In the genomic region with DNA sequence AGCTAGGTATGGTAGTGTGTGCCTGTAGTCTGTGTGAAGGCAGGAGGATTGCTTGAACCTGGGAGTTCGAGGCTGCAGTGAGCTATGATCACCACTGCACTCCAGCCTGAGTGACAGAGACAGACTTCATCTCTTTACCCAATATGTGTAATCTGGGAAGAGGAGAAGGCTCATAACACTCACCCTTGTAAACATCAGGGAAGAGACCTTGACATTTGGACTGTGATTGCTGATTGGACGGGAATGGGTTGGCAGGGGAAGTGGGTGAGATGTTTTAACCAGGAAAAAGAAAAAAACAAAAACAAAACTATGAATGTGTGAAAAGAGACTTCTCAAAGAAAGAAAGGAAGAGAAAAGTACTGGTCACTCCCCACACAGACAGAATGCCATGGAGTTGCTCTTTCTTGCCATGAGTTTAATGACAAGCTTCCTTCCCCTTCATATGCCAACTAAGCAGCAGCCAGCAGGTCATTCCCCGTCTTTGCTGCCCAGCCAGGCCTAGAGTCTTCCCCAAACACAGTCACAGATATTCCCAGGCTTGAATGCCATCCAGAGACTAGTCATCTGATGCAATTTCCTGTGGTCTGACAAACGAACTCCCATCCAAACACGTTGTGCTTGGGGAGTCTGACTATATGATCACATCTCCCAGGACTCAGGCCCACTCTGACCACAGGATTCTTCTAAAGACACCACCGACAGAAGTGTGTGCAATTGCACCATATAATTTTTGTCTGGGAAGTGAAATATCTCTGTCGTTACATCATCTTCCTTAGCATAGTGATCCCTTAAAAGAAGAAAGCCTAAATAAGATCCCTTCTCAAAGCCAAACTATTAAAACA, we compare ENCODE assay signal across 8 cellular contexts. TPM values are rescaled to one million over a fixed set of nuclear protein-coding genes. Genes with fewer than 3 reads are reported as not detected.
A peak's percentile ranks its signal among the peaks of the same experiment; 100 is the strongest.
DNase-seq lines count a peak whose midpoint lies in the region; ATAC-seq, FAIRE-seq and TF ChIP-seq lines count a peak whose summit lies in the region.

No MANE protein-coding gene starts in this region.

- H3K36me3 ChIP-seq in BLaER1 (no peaks in the 10 kb centered on the region), bronchial epithelial cell (ENCODE audit: control insufficient read depth, insufficient read depth, low read length) (no peaks in the 10 kb centered on the region), left lung (no peaks in the 10 kb centered on the region), suprapubic skin (no peaks in the 10 kb centered on the region)

- H3K9me3 ChIP-seq in BLaER1: no peaks in the 10 kb centered on the region
- no peaks in the 10 kb centered on the region for H3K9me3 ChIP-seq in left lung
- H3K9me3 ChIP-seq in suprapubic skin: no peaks in the 10 kb centered on the region

- H4K20me1 ChIP-seq in BLaER1: no peaks in the 10 kb centered on the region

- no peak for TF ChIP-seq EP300 in suprapubic skin (IDR thresholded peaks at IDR 0.05)

- H3K27me3 ChIP-seq in BLaER1: no peaks in the 10 kb centered on the region
- no peaks in the 10 kb centered on the region for H3K27me3 ChIP-seq in bronchial epithelial cell (ENCODE audit: control insufficient read depth, insufficient read depth, low read length)
- H3K27me3 ChIP-seq in left lung: no peaks in the 10 kb centered on the region
- no peaks in the 10 kb centered on the region for H3K27me3 ChIP-seq in suprapubic skin

- H3K4me1 ChIP-seq in BLaER1 (peaks cover 46% of the 10 kb centered on the region), left lung (peaks cover 12 to 54% of the 10 kb centered on the region in 2 donors), suprapubic skin (peaks cover 44% of the 10 kb centered on the region)

- H3K27ac ChIP-seq in BLaER1 (peak overlapping the region; percentile 69; the same call in 1 of the 2 replicates), left lung (peak overlapping the region; percentile 81 to 85), suprapubic skin (peak overlapping the region; percentile 88)

- 39% methylated on average over 7 of the region's 7 CpGs for WGBS in suprapubic skin

- H3K9ac ChIP-seq in BLaER1: peak overlapping the region; percentile 31; the same call in 1 of the 2 replicates

- peak; percentile 71 for ATAC-seq in left lung
- ATAC-seq in GM21825 (IDR thresholded peaks at IDR 0.05; ENCODE audit: unreplicated experiment): no peak

- DNase-seq in NCI-H460 (ENCODE audit: extremely low read depth, low read depth) (peak; percentile 9), bronchial epithelial cell (ENCODE audit: low read depth) (peak; percentile 93), left lung (peak in 1 of 2 donors; percentile 58), suprapubic skin (ENCODE audit: low spot score in 2 of 2) (peak in 1 of 2 donors; percentile 77), NCI-H1436 treated with DMSO at 0.1 percent for 48 hours (lab: John Stamatoyannopoulos, UW) (no peak), DMS79 treated with DMSO at 0.1 percent for 48 hours (lab: John Stamatoyannopoulos, UW) (no peak)

- TF ChIP-seq POLR2A in suprapubic skin (IDR thresholded peaks at IDR 0.05): no peak

- no peak for TF ChIP-seq CTCF in bronchial epithelial cell (IDR thresholded peaks at IDR 0.05; ENCODE audit: insufficient read depth, low read length, severe bottlenecking)
- no peak for TF ChIP-seq CTCF in left lung (IDR thresholded peaks at IDR 0.05)
- no peak for TF ChIP-seq CTCF in suprapubic skin (IDR thresholded peaks at IDR 0.05)

- H3K4me2 ChIP-seq in BLaER1: peak overlapping the region; percentile 68

- H3K4me3 ChIP-seq in BLaER1 (no peak overlapping the region), bronchial epithelial cell (ENCODE audit: low read depth, low read length) (no peak overlapping the region), left lung (no peak overlapping the region), suprapubic skin (no peak overlapping the region)

- no peak for FAIRE-seq in bronchial epithelial cell (lab: Jason Lieb, UNC)

- intact Hi-C loops in left lung (cut with DNase I): no loop called here

RNA-seq across cellular contexts. Expression of gene XAF1, which starts 3.6 kb away (rescaled TPM):
- 0.12 TPM in 1 of 2 replicates, not detected in the other for total RNA-seq in NCI-H460 (2014; rRNA removed; shearing (Covaris generic))
- polyA plus RNA-seq in NCI-H460 (2014; cell fraction: nucleus; rRNA removed): not detected in 2 replicates
- under 0.01 and 0.53 TPM in 2 replicates for total RNA-seq in bronchial epithelial cell
- total RNA-seq in left lung: 10 to 100 TPM; 62.9 to 63.0 TPM
- total RNA-seq in suprapubic skin: 10 to 100 TPM in 2 of 4 donors, 1 to 10 TPM in 2; 4.3 to 21.1 (median 10.9) TPM

RNA-seq across cellular contexts. Expression of gene FBXO39, which starts 23.7 kb away (rescaled TPM):
- not detected in 2 replicates for total RNA-seq in NCI-H460 (2014; rRNA removed; shearing (Covaris generic))
- polyA plus RNA-seq in NCI-H460 (2014; cell fraction: nucleus; rRNA removed): not detected in 2 replicates
- 0.13 TPM in 1 of 2 replicates, not detected in the other for total RNA-seq in bronchial epithelial cell
- under 1 TPM in 1 of 2 donors, not detected in 1; 0.17 TPM for total RNA-seq in left lung
- total RNA-seq in suprapubic skin: 1 to 10 TPM in 2 of 4 donors, under 1 TPM in 1, not detected in 1; 0.91 to 1.5 (median 1.0) TPM

RNA-seq across cellular contexts. Expression of gene SLC13A5, which starts 39.1 kb away (rescaled TPM):
- total RNA-seq in NCI-H460 (2014; rRNA removed; shearing (Covaris generic)): not detected in 2 replicates
- not detected in 2 replicates for polyA plus RNA-seq in NCI-H460 (2014; cell fraction: nucleus; rRNA removed)
- 0.38 and 0.53 TPM in 2 replicates for total RNA-seq in bronchial epithelial cell
- under 1 TPM in 1 of 2 donors, not detected in 1; 0.17 TPM for total RNA-seq in left lung
- under 1 TPM in 1 of 4 donors, not detected in 3; 0.72 TPM for total RNA-seq in suprapubic skin

Comparison
In these comparisons a context has a peak if more than half of its experiments do, and no peak if none do; other contexts are left out.
1. DNase-seq: peak in NCI-H460 (single experiment) and bronchial epithelial cell (single experiment); none in NCI-H1436 treated with DMSO at 0.1 percent for 48 hours (single experiment) and DMS79 treated with DMSO at 0.1 percent for 48 hours (single experiment).
2. Peak in every context shown above with its lines, with median percentiles within 50 percentile points of each other: H3K27ac ChIP-seq.